ENCODE assay signal across 11 cellular contexts in the genomic region with DNA sequence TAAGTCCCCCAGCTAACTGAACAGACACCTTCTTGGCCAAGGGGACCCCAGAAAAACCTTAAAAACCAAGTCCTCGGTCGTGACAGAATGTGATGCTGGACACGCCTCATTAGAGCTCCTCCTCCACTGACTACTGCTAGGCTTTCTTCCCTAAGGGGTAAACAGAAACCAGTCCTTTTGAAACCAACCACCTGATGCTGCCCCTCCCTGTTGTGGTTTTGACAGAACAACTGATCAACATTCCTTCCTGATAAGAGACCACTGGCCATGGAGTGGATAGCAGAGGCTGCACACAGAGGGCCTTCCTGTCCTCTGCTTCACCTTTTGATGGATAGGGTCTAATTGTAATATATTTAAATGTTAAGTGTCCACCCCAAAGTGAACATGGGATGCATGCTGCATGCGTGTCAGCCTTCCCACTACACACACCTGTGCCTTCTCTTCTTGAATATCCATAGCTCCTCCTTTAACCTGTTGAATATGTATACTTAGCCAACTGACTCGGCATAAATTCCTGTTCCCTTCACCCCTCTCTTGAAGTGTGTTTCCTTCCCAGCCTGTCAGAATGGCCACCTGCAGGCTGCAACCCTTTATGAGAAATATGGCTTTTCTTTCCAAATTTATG. TPM values are rescaled to one million over a fixed set of nuclear protein-coding genes. Genes with fewer than 3 reads are reported as not detected.
A peak's percentile ranks its signal among the peaks of the same experiment; 100 is the strongest.
DNase-seq lines count a peak whose midpoint lies in the region; ATAC-seq and TF ChIP-seq lines count a peak whose summit lies in the region.
"Had no signal": no experiment of that assay in that cellular context is flagged by ENCODE, and none has a peak within 500 bp of the region (broad histone marks: within the 10 kb centered on the region; RNA-seq: fewer than 3 reads in every experiment).

No MANE protein-coding gene starts in this region.

- H3K27me3 Mint-ChIP-seq in chondrocyte (ENCODE audit: low read depth) = no peaks in the 10 kb centered on the region

- ATAC-seq in GM18870 (IDR thresholded peaks at IDR 0.05; ENCODE audit: unreplicated experiment) (peak; percentile 57), HG02623 (IDR thresholded peaks at IDR 0.05; ENCODE audit: unreplicated experiment) (peak; percentile 69), GM18520 (IDR thresholded peaks at IDR 0.05; ENCODE audit: unreplicated experiment) (no peak)

- H3K4me1 Mint-ChIP-seq in chondrocyte (ENCODE audit: low read depth) = peaks cover 3% of the 10 kb centered on the region

- TF ChIP-seq POLR2A in esophagus squamous epithelium (IDR thresholded peaks at IDR 0.05) = no peak

- no peaks in the 10 kb centered on the region for H3K27me3 ChIP-seq in esophagus squamous epithelium

- H3K36me3 ChIP-seq in esophagus squamous epithelium = no peaks in the 10 kb centered on the region
- H3K36me3 ChIP-seq: WERI-Rb-1 had no signal

- no peak overlapping the region for H3K4me3 ChIP-seq in esophagus squamous epithelium

- TF ChIP-seq CTCF in esophagus squamous epithelium (IDR thresholded peaks at IDR 0.05) (no peak), chondrocyte (IDR thresholded peaks at IDR 0.05) (no peak)

- H3K27ac ChIP-seq in esophagus squamous epithelium = no peak overlapping the region
- H3K27ac ChIP-seq: KMS-11, WERI-Rb-1 had no signal

- whole genome bisulfite sequencing in esophagus squamous epithelium, 2 donors = 49 to 52% methylated on average over 5 of the region's 5 CpGs

- H3K9me3 Mint-ChIP-seq in chondrocyte (ENCODE audit: low read depth) = peaks cover 3% of the 10 kb centered on the region

- H3K9me3 ChIP-seq in esophagus squamous epithelium = no peaks in the 10 kb centered on the region

- H3K36me3 Mint-ChIP-seq in chondrocyte (ENCODE audit: low read depth) = no peaks in the 10 kb centered on the region

- intact Hi-C loops in esophagus squamous epithelium (cut with DNase I) = no loop called here

- H3K4me1 ChIP-seq in esophagus squamous epithelium = peaks cover 0 to 18% (median 0%) of the 10 kb centered on the region in 3 donors

- no peak overlapping the region for H3K4me3 Mint-ChIP-seq in chondrocyte (ENCODE audit: unreplicated experiment)

- DNase-seq in NCI-H345 treated with DMSO at 0.1 percent for 48 hours (lab: John Stamatoyannopoulos, UW; ENCODE audit: unreplicated experiment) (peak; percentile 58), left kidney (ENCODE audit: low read depth, low spot score) (peak; percentile 72), NCI-H1436 (lab: John Stamatoyannopoulos, UW) (no peak), esophagus squamous epithelium (lab: John Stamatoyannopoulos, UW) (no peak), chondrocyte (ENCODE audit: low spot score) (no peak)
- DNase-seq: cerebellar nuclear complex, WERI-Rb-1 had no signal

- no peak overlapping the region for H3K27ac Mint-ChIP-seq in chondrocyte (ENCODE audit: unreplicated experiment)

RNA-seq across cellular contexts. Expression of gene SLC2A12, which starts 27.9 kb away (rescaled TPM):
- total RNA-seq in esophagus squamous epithelium (1 to 10 TPM; 2.5 to 6.7 (median 4.1) TPM), chondrocyte (1.6 to 5.6 TPM (median 2.0 TPM) in 3 replicates)

Comparison
In these comparisons a context has a peak if more than half of its experiments do, and no peak if none do; other contexts are left out.
1. DNase-seq: peak in NCI-H345 treated with DMSO at 0.1 percent for 48 hours (single experiment) and left kidney (single experiment); none in NCI-H1436 (single experiment), esophagus squamous epithelium (single experiment) and chondrocyte (single experiment).